ENCODE assay signal across 18 cellular contexts in the genomic region with DNA sequence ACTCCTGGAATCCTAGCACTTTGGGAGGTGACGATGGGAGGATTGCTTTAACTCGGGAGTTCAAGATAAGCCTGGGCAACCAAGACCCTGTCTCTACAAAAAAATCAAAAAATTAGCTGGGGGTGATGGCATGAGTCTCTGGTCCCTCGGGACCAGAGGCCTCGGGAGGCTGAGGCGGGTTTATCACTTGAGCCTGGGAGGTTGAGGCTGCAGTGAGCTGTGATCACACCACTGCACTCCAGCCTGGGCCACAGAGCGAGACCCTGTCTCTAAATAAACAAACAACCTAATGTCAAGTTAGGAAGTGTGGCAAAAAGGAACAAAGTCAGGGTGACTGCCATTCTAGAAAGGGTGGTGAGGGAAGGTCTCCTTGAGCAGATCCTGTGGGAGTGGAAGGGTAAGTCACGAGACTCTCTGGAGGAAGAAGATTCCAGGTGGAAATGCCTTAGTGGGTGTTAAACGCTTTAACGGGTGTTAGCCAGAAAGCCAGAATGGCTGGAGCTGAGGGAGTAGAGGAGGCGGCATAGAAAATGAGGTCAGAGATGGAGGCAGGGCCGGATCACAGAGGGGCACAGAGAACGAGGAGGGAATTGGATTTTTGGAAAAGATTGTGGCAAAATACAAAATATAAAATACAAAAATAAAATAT.
A peak's percentile ranks its signal among the peaks of the same experiment; 100 is the strongest.
DNase-seq lines count a peak whose midpoint lies in the region; ATAC-seq, FAIRE-seq and TF ChIP-seq lines count a peak whose summit lies in the region.
"Had no signal": no experiment of that assay in that cellular context is flagged by ENCODE, and none has a peak within 500 bp of the region (broad histone marks: within the 10 kb centered on the region; RNA-seq: fewer than 3 reads in every experiment).

No MANE protein-coding gene starts in this region.

- WGBS in GM12878 (ENCODE audit: insufficient coverage, insufficient replicate concordance, low lambda C conversion rate, missing lambda C conversion rate) = 80% methylated on average over 12 of the region's 12 CpGs

- in situ Hi-C loops in GM12878 (cut with MboI) = no loop called here
- in situ Hi-C loops in ACHN (cut with HindIII; ENCODE audit: low pct_ligation_motif_present, low pct_unique_long_range_greater_than_20kb, low sequenced_read_pairs) = no loop called here

- no peak for DNase-seq in activated CD4-positive, alpha-beta T cell treated with anti-CD3 and anti-CD28 coated beads for 36 hours
- DNase-seq in activated CD4-positive, alpha-beta T cell treated with anti-CD3 and anti-CD28 coated beads, Interleukin-2, amount 50 U/mL, for 48 hours = no peak
- no peak for DNase-seq in GM12878 (ENCODE audit: low read depth, low spot score)
- peak; percentile 27 for DNase-seq in osteocyte (ENCODE audit: extremely low spot score, unreplicated experiment)
- no peak for DNase-seq in ACHN
- DNase-seq in left ventricle myocardium inferior = no peak
- DNase-seq in activated gamma-delta T cell treated with Interleukin-2 at 50 U/mL for 16 hours = no peak
- DNase-seq: activated B cell treated with CpG ODN at 0.5 μM for 24 hours, GOT3, NCI-H1694 treated with DMSO at 0.1 percent for 48 hours, NCI-H526, SHP77 treated with DMSO at 0.1 percent for 48 hours, sigmoid colon had no signal

- H3K4me1 Mint-ChIP-seq in activated CD4-positive, alpha-beta T cell treated with anti-CD3 and anti-CD28 coated beads for 36 hours = peaks cover 66% of the 10 kb centered on the region
- H3K4me1 Mint-ChIP-seq in osteocyte (ENCODE audit: unreplicated experiment) = peaks cover 37% of the 10 kb centered on the region

- BruUV-seq in GM12878 (replicated peaks; lab: Mats Ljungman, UMichigan) = no TSS peak

- H3K79me2 ChIP-seq in OCI-LY1 (ENCODE audit: insufficient read depth, low read length) (no peaks in the 10 kb centered on the region), GM12878 (ENCODE audit: control insufficient read depth, insufficient read depth, low read length) (no peaks in the 10 kb centered on the region)

- H3K27me3 Mint-ChIP-seq in activated CD4-positive, alpha-beta T cell treated with anti-CD3 and anti-CD28 coated beads for 36 hours = no peaks in the 10 kb centered on the region
- no peaks in the 10 kb centered on the region for H3K27me3 Mint-ChIP-seq in osteocyte (ENCODE audit: unreplicated experiment)
- H3K27me3 Mint-ChIP-seq: activated B cell treated with CpG ODN at 0.5 μM for 24 hours, type B pancreatic cell had no signal

- H3K36me3 Mint-ChIP-seq in activated CD4-positive, alpha-beta T cell treated with anti-CD3 and anti-CD28 coated beads for 36 hours (ENCODE audit: low read depth) = peaks cover 3% of the 10 kb centered on the region
- H3K36me3 Mint-ChIP-seq in osteocyte (ENCODE audit: unreplicated experiment) = no peaks in the 10 kb centered on the region
- H3K36me3 Mint-ChIP-seq: type B pancreatic cell had no signal

- no peak overlapping the region for H2AFZ ChIP-seq in OCI-LY1 (ENCODE audit: low read length)
- no peak overlapping the region for H2AFZ ChIP-seq in GM12878 (ENCODE audit: control insufficient read depth, low read depth, low read length)

- CTCF ChIA-PET in activated CD4-positive, alpha-beta T cell treated with anti-CD3 and anti-CD28 coated beads for 36 hours (lab: Charles Lee) = interaction anchor here (1.1 to 4.2 kb wide), 5 partner anchors 26 to 109 kb away, joined by 3 to 24 read pairs (median 4); no protein-coding TSS in a partner anchor
- CTCF ChIA-PET in GM12878 (lab: Yijun Ruan, JAX) = interaction anchor here (0.6 to 4.8 kb wide), 13 partner anchors 12 to 370 kb away, joined by 3 to 24 read pairs (median 3); no protein-coding TSS in a partner anchor

- H3K36me3 ChIP-seq in OCI-LY1 (ENCODE audit: insufficient read depth, low read length) (no peaks in the 10 kb centered on the region), GM12878 (ENCODE audit: control insufficient read depth in 2 of 2, insufficient read depth in 2 of 2, low read length in 1 of 2) (no peaks in the 10 kb centered on the region), left ventricle myocardium inferior (no peaks in the 10 kb centered on the region)
- H3K36me3 ChIP-seq: sigmoid colon had no signal

- H3K27ac ChIP-seq in OCI-LY1 (ENCODE audit: low read depth, low read length, poor library complexity, severe bottlenecking) (peak overlapping the region; percentile 97), GM12878 (ENCODE audit: control insufficient read depth, insufficient read depth) (peak overlapping the region; percentile 99), left ventricle myocardium inferior (replicated peaks) (no peak overlapping the region)
- H3K27ac ChIP-seq: sigmoid colon had no signal

- H3K9ac ChIP-seq in OCI-LY1 (ENCODE audit: low read length) = peak overlapping the region; percentile 59; the same call in 1 of the 2 replicates
- no peak overlapping the region for H3K9ac ChIP-seq in GM12878 (ENCODE audit: control insufficient read depth, insufficient read depth, low read length)

- intact Hi-C loops in activated CD4-positive, alpha-beta T cell treated with anti-CD3 and anti-CD28 coated beads for 36 hours (cut with DNase I, micrococcal nuclease) = loop anchor here (2.0 to 10.0 kb wide), 5 partner anchors 44 to 637 kb away; a partner anchor contains a TSS
- intact Hi-C loops in GM12878 (cut with micrococcal nuclease; ENCODE audit: unreplicated experiment) = loop anchor here (2.0 kb wide), 2 partner anchors 53 to 99 kb away; no protein-coding TSS in a partner anchor
- intact Hi-C loops in left ventricle myocardium inferior (cut with micrococcal nuclease) = no loop called here

- H3K9me3 Mint-ChIP-seq in activated CD4-positive, alpha-beta T cell treated with anti-CD3 and anti-CD28 coated beads for 36 hours (ENCODE audit: low read depth) = no peaks in the 10 kb centered on the region
- no peaks in the 10 kb centered on the region for H3K9me3 Mint-ChIP-seq in osteocyte (ENCODE audit: unreplicated experiment)
- H3K9me3 Mint-ChIP-seq: activated B cell treated with CpG ODN at 0.5 μM for 24 hours, IgD-negative memory B cell had no signal

- peak overlapping the region; percentile 96 for H3K27ac Mint-ChIP-seq in activated CD4-positive, alpha-beta T cell treated with anti-CD3 and anti-CD28 coated beads for 36 hours
- peak overlapping the region; percentile 97 for H3K27ac Mint-ChIP-seq in osteocyte (ENCODE audit: unreplicated experiment)

- no peak for TF ChIP-seq CTCF in OCI-LY1 (IDR thresholded peaks at IDR 0.05; ENCODE audit: low read length)
- no peak for TF ChIP-seq CTCF in GM12878 (IDR thresholded peaks at IDR 0.05 in 2 of 3, conservative IDR thresholded peaks at IDR 0.05 in 1 of 3; ENCODE audit: control insufficient read depth in 2 of 3, extremely low read depth in 1 of 3, insufficient read depth in 1 of 3, low read depth in 3 of 3, low read length in 3 of 3)
- no peak for TF ChIP-seq CTCF in osteocyte (IDR thresholded peaks at IDR 0.05)
- TF ChIP-seq CTCF in left ventricle myocardium inferior (IDR thresholded peaks at IDR 0.05; ENCODE audit: borderline replicate concordance) = no peak

- no peak for TF ChIP-seq EP300 in GM12878 (IDR thresholded peaks at IDR 0.05; ENCODE audit: borderline replicate concordance in 1 of 2, control insufficient read depth in 1 of 2, low read depth in 2 of 2, low read length in 2 of 2)

- H3K27me3 ChIP-seq in OCI-LY1 (ENCODE audit: insufficient read depth, low read length) (no peaks in the 10 kb centered on the region), GM12878 (replicated peaks in 1 of 2; ENCODE audit: control insufficient read depth in 2 of 2, insufficient read depth in 2 of 2, low read length in 1 of 2) (no peaks in the 10 kb centered on the region), left ventricle myocardium inferior (ENCODE audit: low read depth) (no peaks in the 10 kb centered on the region)
- H3K27me3 ChIP-seq: sigmoid colon had no signal

- no peak overlapping the region for H3K4me3 Mint-ChIP-seq in activated CD4-positive, alpha-beta T cell treated with anti-CD3 and anti-CD28 coated beads for 36 hours
- no peak overlapping the region for H3K4me3 Mint-ChIP-seq in osteocyte (ENCODE audit: unreplicated experiment)
- H3K4me3 Mint-ChIP-seq: activated B cell treated with CpG ODN at 0.5 μM for 24 hours, type B pancreatic cell had no signal

- TF ChIP-seq RAD21 in GM12878 (IDR thresholded peaks at IDR 0.05; ENCODE audit: insufficient read depth, low read depth, low read length) = no peak

- RAD21 ChIA-PET in GM12878 (lab: Charles Lee; ENCODE audit: unreplicated experiment) = interaction anchor here (0.7 to 14.7 kb wide), 14 partner anchors 9 to 370 kb away, joined by 3 to 182 read pairs (median 6); a partner anchor contains a TSS

- TF ChIP-seq POLR2A in GM12878 (IDR thresholded peaks at IDR 0.05; ENCODE audit: low read depth, low read length) = no peak

- POLR2A ChIA-PET in activated CD4-positive, alpha-beta T cell treated with anti-CD3 and anti-CD28 coated beads for 36 hours (lab: Charles Lee) = interaction anchor here (1.3 to 3.5 kb wide), 5 partner anchors 26 to 100 kb away, joined by 3 to 104 read pairs (median 14); no protein-coding TSS in a partner anchor
- POLR2A ChIA-PET in GM12878 (lab: Charles Lee) = interaction anchor here (0.5 to 5.2 kb wide), 7 partner anchors 17 to 224 kb away, joined by 3 to 57 read pairs (median 4); no protein-coding TSS in a partner anchor

- no peaks in the 10 kb centered on the region for H3K9me3 ChIP-seq in OCI-LY1 (ENCODE audit: low read length)
- H3K9me3 ChIP-seq in GM12878 (replicated peaks; ENCODE audit: control insufficient read depth, insufficient read depth, low read length) = no peaks in the 10 kb centered on the region; the same call in 2 of the 3 replicates
- no peaks in the 10 kb centered on the region for H3K9me3 ChIP-seq in left ventricle myocardium inferior (replicated peaks)
- H3K9me3 ChIP-seq: sigmoid colon had no signal

- H3K4me1 ChIP-seq in OCI-LY1 (ENCODE audit: insufficient read depth, low read length, severe bottlenecking) = peaks cover 48% of the 10 kb centered on the region
- peaks cover 27% of the 10 kb centered on the region for H3K4me1 ChIP-seq in GM12878 (ENCODE audit: control insufficient read depth, insufficient read depth, low read length)
- peaks cover 23% of the 10 kb centered on the region for H3K4me1 ChIP-seq in left ventricle myocardium inferior

- SMC1A ChIA-PET in GM12878 (lab: Charles Lee; ENCODE audit: uncharacterized antibody, unreplicated experiment) = interaction anchor here (0.7 to 16.4 kb wide), 14 partner anchors 9 to 370 kb away, joined by 3 to 290 read pairs (median 6); no protein-coding TSS in a partner anchor

- H4K20me1 ChIP-seq in OCI-LY1 (ENCODE audit: insufficient read depth, low read length) (no peaks in the 10 kb centered on the region), GM12878 (ENCODE audit: control insufficient read depth, insufficient read depth) (no peaks in the 10 kb centered on the region)

- no peak for FAIRE-seq in GM12878 (lab: Jason Lieb, UNC)
- FAIRE-seq: A204.1, keratinocyte had no signal

- no peak overlapping the region for H3K4me3 ChIP-seq in OCI-LY1 (ENCODE audit: low read depth, low read length, poor library complexity, severe bottlenecking)
- H3K4me3 ChIP-seq in GM12878 = 0 out of 2 replicates have a peak overlapping the region, but pooled peaks have one; percentile 51
- H3K4me3 ChIP-seq in left ventricle myocardium inferior = no peak overlapping the region
- H3K4me3 ChIP-seq: sigmoid colon had no signal

- H3K4me2 ChIP-seq in OCI-LY1 (ENCODE audit: low read length) (peak overlapping the region; percentile 60; the same call in 1 of the 2 replicates), GM12878 (ENCODE audit: control insufficient read depth, insufficient read depth) (no peak overlapping the region)

- no peaks in the 10 kb centered on the region for H3F3A ChIP-seq in OCI-LY1 (ENCODE audit: insufficient read depth, low read length)

- no peak for ATAC-seq in activated CD4-positive, alpha-beta T cell treated with anti-CD3 and anti-CD28 coated beads for 36 hours
- no peak for ATAC-seq in GM12878

- no peaks in the 10 kb centered on the region for H3K9me2 ChIP-seq in OCI-LY1 (ENCODE audit: low read depth, low read length)
